Comparison of ENCODE assay signal across 1 cellular context in genomic region chr10:92688927-92689662, GRCh38.
TF ChIP-seq lines count a peak whose summit lies in the region.

No MANE protein-coding gene starts in this region.

TF ChIP-seq in HepG2, 621 proteins besides CTCF, POLR2A, EP300 and RAD21 (continued from another document and continues in another):
- TF ChIP-seq IKZF5 (CRISPR knock-in tag; IDR thresholded peaks at IDR 0.05) (0 out of 2 replicates have a peak, but pooled peaks have one; percentile 34), ZNF512B (CRISPR knock-in tag; IDR thresholded peaks at IDR 0.05; ENCODE audit: borderline replicate concordance) (peak; percentile 42; the same call in 1 of the 2 replicates), TEAD3 (CRISPR knock-in tag; optimal IDR thresholded peaks at IDR 0.05; ENCODE audit: borderline replicate concordance) (peak; percentile 13), GATAD2A (CRISPR knock-in tag; IDR thresholded peaks at IDR 0.05) (peak; percentile 33; the same call in 1 of the 2 replicates), ZNF33B (CRISPR knock-in tag; IDR thresholded peaks at IDR 0.05) (no peak), KLF16 (CRISPR knock-in tag; IDR thresholded peaks at IDR 0.05) (peak in 1 of 2 experiments; percentile 57; a peak in 2 of 4 replicates), ZNF44 (CRISPR knock-in tag; IDR thresholded peaks at IDR 0.05) (0 out of 2 replicates have a peak, but pooled peaks have one; percentile 66), MXD4 (CRISPR knock-in tag; IDR thresholded peaks at IDR 0.05) (0 out of 2 replicates have a peak, but pooled peaks have one; percentile 71), ZNF367 (CRISPR knock-in tag; IDR thresholded peaks at IDR 0.05; ENCODE audit: borderline replicate concordance) (no peak), ZNF7 (CRISPR knock-in tag; IDR thresholded peaks at IDR 0.05) (no peak), ZNF414 (CRISPR knock-in tag; IDR thresholded peaks at IDR 0.05) (peak; percentile 67; the same call in 1 of the 2 replicates), ARNT2 (CRISPR knock-in tag; IDR thresholded peaks at IDR 0.05; ENCODE audit: low read depth) (peak; percentile 41; the same call in 1 of the 2 replicates), MED1 (CRISPR knock-in tag; IDR thresholded peaks at IDR 0.05) (peak; percentile 34; the same call in 1 of the 2 replicates), ZNF782 (CRISPR knock-in tag; IDR thresholded peaks at IDR 0.05; ENCODE audit: borderline replicate concordance) (0 out of 2 replicates have a peak, but pooled peaks have one; percentile 56), ZNF772 (CRISPR knock-in tag; IDR thresholded peaks at IDR 0.05) (no peak), ZFP62 (CRISPR knock-in tag; IDR thresholded peaks at IDR 0.05) (no peak), NFATC3 (CRISPR knock-in tag; IDR thresholded peaks at IDR 0.05) (peak; percentile 18; the same call in 1 of the 2 replicates), ZNF891 (CRISPR knock-in tag; IDR thresholded peaks at IDR 0.05) (peak; percentile 58; the same call in 1 of the 2 replicates), ZNF232 (CRISPR knock-in tag; IDR thresholded peaks at IDR 0.05; ENCODE audit: borderline replicate concordance) (no peak; the same call in 1 of the 2 replicates), ZFP37 (CRISPR knock-in tag; IDR thresholded peaks at IDR 0.05; ENCODE audit: borderline replicate concordance) (no peak), PATZ1 (CRISPR knock-in tag; IDR thresholded peaks at IDR 0.05) (peak; percentile 78), SRY (CRISPR knock-in tag; IDR thresholded peaks at IDR 0.05) (no peak; the same call in 1 of the 2 replicates), RNF219 (CRISPR knock-in tag; IDR thresholded peaks at IDR 0.05) (peak; percentile 93; the same call in 1 of the 2 replicates), FOXA1 (IDR thresholded peaks at IDR 0.05) (no peak), FOXA1 (CRISPR knock-in tag; IDR thresholded peaks at IDR 0.05) (no peak), KMT2A (CRISPR knock-in tag; IDR thresholded peaks at IDR 0.05) (peak; percentile 72; the same call in 1 of the 2 replicates), ZNF780A (CRISPR knock-in tag; IDR thresholded peaks at IDR 0.05) (0 out of 2 replicates have a peak, but pooled peaks have one; percentile 63), IKZF4 (CRISPR knock-in tag; IDR thresholded peaks at IDR 0.05; ENCODE audit: borderline replicate concordance, low read depth, not compliant biosample characterization) (peak; percentile 4), STAG1 (CRISPR knock-in tag; IDR thresholded peaks at IDR 0.05) (peak; percentile 56), MAX (IDR thresholded peaks at IDR 0.05) (peak; percentile 88), GMEB1 (CRISPR knock-in tag; IDR thresholded peaks at IDR 0.05; ENCODE audit: borderline replicate concordance) (peak; percentile 31; the same call in 1 of the 2 replicates), ZNF766 (CRISPR knock-in tag; IDR thresholded peaks at IDR 0.05; ENCODE audit: borderline replicate concordance) (peak; percentile 64; the same call in 1 of the 2 replicates), RARA (CRISPR knock-in tag; IDR thresholded peaks at IDR 0.05) (0 out of 2 replicates have a peak, but pooled peaks have one; percentile 21), ZNF816 (CRISPR knock-in tag; IDR thresholded peaks at IDR 0.05; ENCODE audit: borderline replicate concordance) (peak; percentile 23; the same call in 1 of the 2 replicates), KLF15 (CRISPR knock-in tag; IDR thresholded peaks at IDR 0.05; ENCODE audit: borderline replicate concordance) (0 out of 2 replicates have a peak, but pooled peaks have one; percentile 59), MXD1 (CRISPR knock-in tag; IDR thresholded peaks at IDR 0.05) (peak; percentile 77; the same call in 1 of the 2 replicates), NRL (CRISPR knock-in tag; IDR thresholded peaks at IDR 0.05; ENCODE audit: borderline replicate concordance) (0 out of 2 replicates have a peak, but pooled peaks have one; percentile 28), NFKBIZ (CRISPR knock-in tag; IDR thresholded peaks at IDR 0.05) (no peak), RBFOX2 (IDR thresholded peaks at IDR 0.05; ENCODE audit: low read depth, low read length) (no peak), KDM5B (CRISPR knock-in tag; IDR thresholded peaks at IDR 0.05; ENCODE audit: borderline replicate concordance) (0 out of 2 replicates have a peak, but pooled peaks have one; percentile 57), TFE3 (CRISPR knock-in tag; IDR thresholded peaks at IDR 0.05) (0 out of 2 replicates have a peak, but pooled peaks have one; percentile 24), ZXDC (CRISPR knock-in tag; IDR thresholded peaks at IDR 0.05) (no peak), ZNF251 (CRISPR knock-in tag; IDR thresholded peaks at IDR 0.05) (peak; percentile 75; the same call in 1 of the 2 replicates), GABPB1 (CRISPR knock-in tag; IDR thresholded peaks at IDR 0.05) (peak; percentile 64; the same call in 1 of the 2 replicates), HOXD1 (CRISPR knock-in tag; IDR thresholded peaks at IDR 0.05) (peak; percentile 34; the same call in 1 of the 2 replicates), HMG20A (CRISPR knock-in tag; IDR thresholded peaks at IDR 0.05; ENCODE audit: borderline replicate concordance) (0 out of 2 replicates have a peak, but pooled peaks have one; percentile 34), ZNF543 (CRISPR knock-in tag; IDR thresholded peaks at IDR 0.05) (0 out of 2 replicates have a peak, but pooled peaks have one; percentile 25), TBX2 (CRISPR knock-in tag; IDR thresholded peaks at IDR 0.05; ENCODE audit: borderline replicate concordance) (peak; percentile 34), ARNT (IDR thresholded peaks at IDR 0.05) (no peak), ZNF264 (CRISPR knock-in tag; IDR thresholded peaks at IDR 0.05) (no peak; the same call in 1 of the 2 replicates), NFIB (CRISPR knock-in tag; IDR thresholded peaks at IDR 0.05; ENCODE audit: borderline replicate concordance) (0 out of 2 replicates have a peak, but pooled peaks have one; percentile 59), POGZ (CRISPR knock-in tag; IDR thresholded peaks at IDR 0.05) (peak; percentile 52)
